In the genomic region with DNA sequence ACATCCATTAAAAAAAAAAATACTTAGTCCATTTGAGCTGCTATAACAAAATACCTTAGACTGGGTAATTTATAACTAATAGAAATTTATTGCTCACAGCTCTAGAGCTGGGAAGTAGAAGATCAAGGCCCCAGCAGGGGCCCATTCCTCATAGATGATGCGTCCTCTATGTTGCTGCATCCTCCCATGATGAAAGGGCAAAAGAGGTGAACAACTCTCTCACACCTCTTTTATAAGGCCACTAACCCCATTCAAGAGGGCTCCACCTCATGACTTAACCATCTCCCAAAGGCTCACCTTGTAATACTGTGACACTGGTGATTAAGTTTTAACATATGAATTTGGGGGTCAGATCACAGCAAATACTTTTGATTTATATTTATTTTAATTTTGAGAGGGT, we compare ENCODE assay signal across 30 cellular contexts.
"Had no signal": no experiment of that assay in that cellular context is flagged by ENCODE, and none has a peak within 500 bp of the region (broad histone marks: within the 10 kb centered on the region; RNA-seq: fewer than 3 reads in every experiment).

No MANE protein-coding gene starts in this region.

- H3K4me3 Mint-ChIP-seq: activated CD8-positive, alpha-beta memory T cell treated with anti-CD3 and anti-CD28 coated beads, Interleukin-2, amount 10 ng/mL, durations not matched to agents 7 days and 5 days; activated T-cell treated with anti-CD3 and anti-CD28 coated beads, Interleukin-2, amount 50 U/mL, for 72 hours; effector memory CD8-positive, alpha-beta T cell; T-helper 1 cell treated with Interleukin-12 subunit alpha and Interleukin-12 subunit beta and Interleukin-4 antibody, amounts not matched to agents 30 μg/mL and 1 μg/mL, for 36 hours had no signal

- H3K27ac ChIP-seq: ascending aorta, cardiac muscle cell, hepatocyte, neural progenitor cell, WERI-Rb-1 had no signal

- H3K9me3 ChIP-seq: adrenal gland, ascending aorta, gastroesophageal sphincter, right atrium auricular region had no signal

- H3K4me1 ChIP-seq: parathyroid adenoma had no signal

- H3K36me3 Mint-ChIP-seq: activated naive CD8-positive, alpha-beta T cell; brain; naive B cell had no signal

- ATAC-seq: activated CD4-positive, CD25-positive, alpha-beta regulatory T cell treated with anti-CD3 and anti-CD28 coated beads, Interleukin-2, amount 50 U/mL, for 24 hours; activated CD8-positive, alpha-beta memory T cell treated with anti-CD3 and anti-CD28 coated beads, Interleukin-2, amount 10 ng/mL, durations not matched to agents 7 days and 5 days; activated T-cell treated with anti-CD3 and anti-CD28 coated beads, Interleukin-2, amount 50 U/mL, for 72 hours; effector memory CD8-positive, alpha-beta T cell; gastroesophageal sphincter; left cardiac atrium; left ventricle myocardium superior had no signal

- H3K27me3 Mint-ChIP-seq: activated CD8-positive, alpha-beta memory T cell treated with anti-CD3 and anti-CD28 coated beads, Interleukin-2, amount 10 ng/mL, durations not matched to agents 7 days and 5 days; activated naive CD8-positive, alpha-beta T cell; brain; effector memory CD8-positive, alpha-beta T cell; naive B cell had no signal

- H3K27ac Mint-ChIP-seq: activated T-cell treated with anti-CD3 and anti-CD28 coated beads, Interleukin-2, amount 50 U/mL, for 72 hours; neural progenitor cell had no signal

- H3K36me3 ChIP-seq: cardiac muscle cell, neural progenitor cell had no signal

- H3K27me3 ChIP-seq: adrenal gland, ascending aorta, gastroesophageal sphincter, hepatocyte, right atrium auricular region, spleen, tibial nerve had no signal

- H3K4me3 ChIP-seq: adrenal gland, ascending aorta, cardiac muscle cell, coronary artery, gastroesophageal sphincter, hepatocyte, neural progenitor cell, right atrium auricular region, spleen, tibial nerve had no signal

- H3K9me3 Mint-ChIP-seq: effector memory CD8-positive, alpha-beta T cell; T-helper 1 cell treated with Interleukin-12 subunit alpha and Interleukin-12 subunit beta and Interleukin-4 antibody, amounts not matched to agents 30 μg/mL and 1 μg/mL, for 36 hours had no signal

- DNase-seq: activated CD4-positive, alpha-beta T cell treated with anti-CD3 and anti-CD28 coated beads for 48 hours; activated CD4-positive, alpha-beta T cell treated with anti-CD3 and anti-CD28 coated beads, Interleukin-2, amount 50 U/mL, for 48 hours; activated CD8-positive, alpha-beta memory T cell treated with anti-CD3 and anti-CD28 coated beads, Interleukin-2, amount 10 ng/mL, durations not matched to agents 7 days and 5 days; activated effector memory CD4-positive, alpha-beta T cell treated with Interleukin-2 at 50 U/mL for 16 hours; activated naive CD4-positive, alpha-beta T cell treated with Interleukin-2 at 50 U/mL for 16 hours; activated T-cell treated with anti-CD3 and anti-CD28 coated beads, Interleukin-2, amount 50 U/mL, for 72 hours; adrenal gland; cerebellar nuclear complex; effector memory CD8-positive, alpha-beta T cell; islet precursor cell; left cardiac atrium; left ventricle myocardium superior; naive B cell; occipital lobe; spleen; T-helper 9 cell; WERI-Rb-1 had no signal
